In the genomic region with DNA sequence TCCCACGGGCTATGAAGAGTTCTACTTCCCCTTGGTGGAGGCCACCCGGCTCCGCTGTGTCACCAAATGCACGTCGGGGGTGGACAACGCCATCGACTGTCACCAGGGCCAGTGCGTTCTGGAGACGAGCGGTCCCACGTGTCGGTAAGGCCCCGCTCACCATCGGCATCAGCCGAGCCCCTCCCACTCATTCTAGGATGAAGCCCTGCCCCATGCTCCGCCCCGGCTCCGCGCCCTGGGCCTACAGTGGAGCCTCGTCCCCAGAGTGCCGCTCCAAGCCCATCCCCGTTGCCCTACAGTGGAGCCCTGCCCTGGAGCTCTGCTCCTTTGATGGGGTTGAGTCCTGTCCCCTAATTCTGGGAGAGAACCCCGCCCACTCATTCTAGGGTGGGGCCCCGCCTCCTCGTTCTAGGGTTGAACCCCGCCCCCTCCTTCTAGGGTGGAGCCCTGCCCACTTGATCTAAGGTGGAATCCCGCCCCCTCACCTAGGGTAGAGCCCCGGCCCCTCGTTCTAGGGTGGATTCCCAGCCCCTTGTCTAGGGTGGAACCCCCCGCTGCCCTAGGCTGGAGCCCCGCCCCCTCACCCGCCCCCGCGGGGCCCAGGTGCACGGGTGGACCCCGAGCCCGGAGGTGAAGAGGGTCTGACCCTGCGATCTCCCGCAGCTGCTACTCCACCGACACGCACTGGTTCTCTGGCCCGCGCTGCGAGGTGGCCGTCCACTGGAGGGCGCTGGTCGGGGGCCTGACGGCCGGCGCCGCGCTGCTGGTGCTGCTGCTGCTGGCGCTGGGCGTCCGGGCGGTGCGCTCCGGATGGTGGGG, we compare ENCODE assay signal across 9 cellular contexts. TPM values are rescaled to one million over a fixed set of nuclear protein-coding genes. Genes with fewer than 3 reads are reported as not detected.
A peak's percentile ranks its signal among the peaks of the same experiment; 100 is the strongest.
DNase-seq lines count a peak whose midpoint lies in the region; ATAC-seq and TF ChIP-seq lines count a peak whose summit lies in the region.
"Had no signal": no experiment of that assay in that cellular context is flagged by ENCODE, and none has a peak within 500 bp of the region (broad histone marks: within the 10 kb centered on the region; RNA-seq: fewer than 3 reads in every experiment).

No MANE protein-coding gene starts in this region.

- H3K4me3 ChIP-seq in Loucy (ENCODE audit: low read length, poor library complexity, severe bottlenecking) (peak overlapping the region; percentile 69), psoas muscle (peak overlapping the region; percentile 49), aorta (ENCODE audit: low read length in 2 of 2) (no peak overlapping the region)

- no peaks in the 10 kb centered on the region for H3K36me3 ChIP-seq in Loucy (ENCODE audit: insufficient read depth, low read length)
- H3K36me3 ChIP-seq in psoas muscle (ENCODE audit: insufficient read depth in 1 of 2, low read depth in 1 of 2) = no peaks in the 10 kb centered on the region
- H3K36me3 ChIP-seq in aorta (ENCODE audit: control insufficient read depth in 1 of 2, insufficient read depth in 2 of 2, low read length in 1 of 2) = no peaks in the 10 kb centered on the region

- peak overlapping the region; percentile 76 for H2AFZ ChIP-seq in Loucy (ENCODE audit: low read length)

- TF ChIP-seq CTCF in Loucy (conservative IDR thresholded peaks at IDR 0.05; ENCODE audit: low read length) (peak; percentile 72), psoas muscle (IDR thresholded peaks at IDR 0.05) (peak; percentile 62)

- 2 to 4% (median 2%) methylated on average over 58 of the region's 58 CpGs for WGBS in psoas muscle, 3 donors
- 1% methylated on average over 58 of the region's 58 CpGs for WGBS in aorta, 2 donors

- no peak for TF ChIP-seq POLR2A in GM18505 (IDR thresholded peaks at IDR 0.05; ENCODE audit: borderline replicate concordance, extremely low read depth, insufficient read depth, insufficient read length)

- DNase-seq in activated T-helper 1 cell treated with Interleukin-2 at 50 U/mL for 16 hours (ENCODE audit: low read depth) (peak; percentile 50), Right ventricle myocardium superior (peak; percentile 77), psoas muscle (peak; percentile 53 to 75), aorta (peak; percentile 85 to 92), T1000 (lab: John Stamatoyannopoulos, UW) (no peak), NCI-H526 treated with DMSO at 0.1 percent for 48 hours (lab: John Stamatoyannopoulos, UW) (no peak)

- H3K9me2 ChIP-seq in Loucy (replicated peaks; ENCODE audit: low read depth, low read length) = no peaks in the 10 kb centered on the region

- ATAC-seq in GM18505 (IDR thresholded peaks at IDR 0.05; ENCODE audit: unreplicated experiment) (peak; percentile 67), Right ventricle myocardium superior (ENCODE audit: poor library complexity) (peak; percentile 75), psoas muscle (peak; percentile 67 to 77 (median 74)), aorta (ENCODE audit: low FRiP score) (peak; percentile 28)

- no peaks in the 10 kb centered on the region for H3K79me2 ChIP-seq in Loucy (ENCODE audit: insufficient read depth, low read length)

- peak overlapping the region; percentile 67 for H3K4me2 ChIP-seq in Loucy (ENCODE audit: low read depth, low read length, poor library complexity, severe bottlenecking)

- H3K4me1 ChIP-seq in Loucy (ENCODE audit: insufficient read depth, low read length, poor library complexity, severe bottlenecking) (peaks cover 4% of the 10 kb centered on the region), psoas muscle (peaks cover 7% of the 10 kb centered on the region), aorta (ENCODE audit: control insufficient read depth in 1 of 2, insufficient read depth in 2 of 2, low read length in 2 of 2) (no peaks in the 10 kb centered on the region)

- intact Hi-C loops in Right ventricle myocardium superior (cut with DNase I) (loop anchor here (5.0 kb wide), 1 partner anchor 91 kb away; no protein-coding TSS in a partner anchor), psoas muscle (cut with DNase I) (loop anchor here in 1 of 2 donors (2.0 to 5.0 kb wide), 2 partner anchors 69 to 91 kb away; no protein-coding TSS in a partner anchor), aorta (cut with DNase I) (loop anchor here in 1 of 2 donors (5.0 kb wide), 2 partner anchors 69 to 91 kb away; a partner anchor contains a TSS)

- H3F3A ChIP-seq in Loucy (ENCODE audit: low read depth) = no peaks in the 10 kb centered on the region

- H3K9ac ChIP-seq in Loucy (ENCODE audit: low read depth, low read length, poor library complexity, severe bottlenecking) = no peak overlapping the region

- no peaks in the 10 kb centered on the region for H3K27me3 ChIP-seq in Loucy (ENCODE audit: insufficient read depth, low read length, poor library complexity, severe bottlenecking)
- H3K27me3 ChIP-seq in psoas muscle (ENCODE audit: insufficient read depth in 3 of 3, low read length in 2 of 3) = peaks cover 0 to 80% (median 20%) of the 10 kb centered on the region in 3 donors
- peaks cover 0 to 2% of the 10 kb centered on the region in 2 donors for H3K27me3 ChIP-seq in aorta (ENCODE audit: control insufficient read depth in 1 of 2, insufficient read depth in 2 of 2, low read length in 1 of 2)

- H3K27ac ChIP-seq in psoas muscle (no peak overlapping the region), aorta (ENCODE audit: low read depth in 1 of 2, low read length in 2 of 2) (no peak overlapping the region)

- H3K9me3 ChIP-seq in Loucy (ENCODE audit: insufficient read depth, low read depth, low read length) = no peaks in the 10 kb centered on the region
- H3K9me3 ChIP-seq in psoas muscle = no peaks in the 10 kb centered on the region
- no peaks in the 10 kb centered on the region for H3K9me3 ChIP-seq in aorta (ENCODE audit: control insufficient read depth, low read length)

- H4K20me1 ChIP-seq in Loucy (ENCODE audit: insufficient read depth, low read length, poor library complexity, severe bottlenecking) = no peaks in the 10 kb centered on the region

RNA-seq across cellular contexts. Expression of a gene that starts 3.4 kb away (rescaled TPM):
- total RNA-seq in Right ventricle myocardium superior (not detected), psoas muscle (under 1 TPM in 2 of 4 donors, not detected in 2; 0.02 to 0.13 TPM), aorta (under 1 TPM; 0.24 to 0.88 TPM)
- polyA plus RNA-seq in psoas muscle (under 1 TPM in 1 of 3 donors, not detected in 2; 0.09 TPM), aorta (10 to 100 TPM in 1 of 2 donors, 1 to 10 TPM in 1; 2.6 to 13.1 TPM)

RNA-seq across cellular contexts. Expression of a gene that starts 16.6 kb away (rescaled TPM):
- total RNA-seq in Right ventricle myocardium superior (0.30 TPM), psoas muscle (under 1 TPM; 0.10 to 0.79 (median 0.30) TPM), aorta (under 1 TPM; 0.39 to 0.45 TPM)
- polyA plus RNA-seq in psoas muscle (under 1 TPM; 0.22 to 0.37 (median 0.30) TPM), aorta (1 to 10 TPM in 1 of 2 donors, not detected in 1; 5.5 TPM)

RNA-seq across cellular contexts. Expression of a gene that starts 53.9 kb away (rescaled TPM):
- total RNA-seq in Right ventricle myocardium superior = not detected
- total RNA-seq in psoas muscle = under 1 TPM in 1 of 4 donors, not detected in 3; 0.02 TPM
- polyA plus RNA-seq in psoas muscle = under 1 TPM in 1 of 3 donors, not detected in 2; 0.03 TPM
- not detected for total RNA-seq in aorta
- polyA plus RNA-seq in aorta = 1 to 10 TPM in 1 of 2 donors, not detected in 1; 1.6 TPM
- polyA plus RNA-seq: esophagus had no signal

Comparison
In these comparisons a context has a peak if more than half of its experiments do, and no peak if none do; other contexts are left out.
1. H3K4me3 ChIP-seq: peak in Loucy (single experiment) and psoas muscle (single experiment); none in aorta (0 of 2).
2. DNase-seq: peak in activated T-helper 1 cell treated with Interleukin-2 at 50 U/mL for 16 hours (single experiment), Right ventricle myocardium superior (single experiment), psoas muscle (2 of 2) and aorta (2 of 2); none in T1000 (single experiment) and NCI-H526 treated with DMSO at 0.1 percent for 48 hours (single experiment).
3. Peak in every context shown above with its lines, with median percentiles within 50 percentile points of each other: ATAC-seq.